Comparison of ENCODE assay signal across 1 cellular context in the genomic region with DNA sequence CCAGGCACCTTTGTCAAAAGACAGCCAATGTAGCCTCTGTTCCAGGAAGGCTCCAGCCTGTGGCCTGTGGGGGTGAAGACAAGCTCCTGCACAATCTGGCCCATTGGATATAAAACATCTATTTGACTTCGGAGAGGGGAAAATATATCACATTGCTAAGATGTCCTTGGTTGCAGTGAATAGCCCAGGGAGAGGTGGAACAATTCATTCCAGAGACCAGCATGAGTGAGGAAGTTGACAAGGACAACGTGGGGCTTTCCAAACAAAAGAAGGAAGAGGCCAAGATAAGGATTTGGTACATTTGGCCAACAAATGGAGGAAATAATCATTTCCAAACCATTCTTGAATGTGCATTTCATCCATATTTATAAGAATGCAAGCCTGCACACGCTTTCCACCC.
TF ChIP-seq lines count a peak whose summit lies in the region.

No MANE protein-coding gene starts in this region.

TF ChIP-seq in HepG2, 621 proteins besides CTCF, POLR2A, EP300 and RAD21 (continued from another document):
- TF ChIP-seq, protein P1, sequence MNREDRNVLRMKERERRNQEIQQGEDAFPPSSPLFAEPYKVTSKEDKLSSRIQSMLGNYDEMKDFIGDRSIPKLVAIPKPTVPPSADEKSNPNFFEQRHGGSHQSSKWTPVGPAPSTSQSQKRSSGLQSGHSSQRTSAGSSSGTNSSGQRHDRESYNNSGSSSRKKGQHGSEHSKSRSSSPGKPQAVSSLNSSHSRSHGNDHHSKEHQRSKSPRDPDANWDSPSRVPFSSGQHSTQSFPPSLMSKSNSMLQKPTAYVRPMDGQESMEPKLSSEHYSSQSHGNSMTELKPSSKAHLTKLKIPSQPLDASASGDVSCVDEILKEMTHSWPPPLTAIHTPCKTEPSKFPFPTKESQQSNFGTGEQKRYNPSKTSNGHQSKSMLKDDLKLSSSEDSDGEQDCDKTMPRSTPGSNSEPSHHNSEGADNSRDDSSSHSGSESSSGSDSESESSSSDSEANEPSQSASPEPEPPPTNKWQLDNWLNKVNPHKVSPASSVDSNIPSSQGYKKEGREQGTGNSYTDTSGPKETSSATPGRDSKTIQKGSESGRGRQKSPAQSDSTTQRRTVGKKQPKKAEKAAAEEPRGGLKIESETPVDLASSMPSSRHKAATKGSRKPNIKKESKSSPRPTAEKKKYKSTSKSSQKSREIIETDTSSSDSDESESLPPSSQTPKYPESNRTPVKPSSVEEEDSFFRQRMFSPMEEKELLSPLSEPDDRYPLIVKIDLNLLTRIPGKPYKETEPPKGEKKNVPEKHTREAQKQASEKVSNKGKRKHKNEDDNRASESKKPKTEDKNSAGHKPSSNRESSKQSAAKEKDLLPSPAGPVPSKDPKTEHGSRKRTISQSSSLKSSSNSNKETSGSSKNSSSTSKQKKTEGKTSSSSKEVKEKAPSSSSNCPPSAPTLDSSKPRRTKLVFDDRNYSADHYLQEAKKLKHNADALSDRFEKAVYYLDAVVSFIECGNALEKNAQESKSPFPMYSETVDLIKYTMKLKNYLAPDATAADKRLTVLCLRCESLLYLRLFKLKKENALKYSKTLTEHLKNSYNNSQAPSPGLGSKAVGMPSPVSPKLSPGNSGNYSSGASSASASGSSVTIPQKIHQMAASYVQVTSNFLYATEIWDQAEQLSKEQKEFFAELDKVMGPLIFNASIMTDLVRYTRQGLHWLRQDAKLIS (CRISPR knock-in tag; IDR thresholded peaks at IDR 0.05), result no peak
- TF ChIP-seq SOX5 (CRISPR knock-in tag; IDR thresholded peaks at IDR 0.05; ENCODE audit: borderline replicate concordance) (0 out of 2 replicates have a peak, but pooled peaks have one; percentile 10), DPF2 (CRISPR knock-in tag; IDR thresholded peaks at IDR 0.05; ENCODE audit: borderline replicate concordance, low read depth) (no peak), POGZ (CRISPR knock-in tag; IDR thresholded peaks at IDR 0.05) (0 out of 2 replicates have a peak, but pooled peaks have one; percentile 17)
- TF ChIP-seq, protein P2, sequence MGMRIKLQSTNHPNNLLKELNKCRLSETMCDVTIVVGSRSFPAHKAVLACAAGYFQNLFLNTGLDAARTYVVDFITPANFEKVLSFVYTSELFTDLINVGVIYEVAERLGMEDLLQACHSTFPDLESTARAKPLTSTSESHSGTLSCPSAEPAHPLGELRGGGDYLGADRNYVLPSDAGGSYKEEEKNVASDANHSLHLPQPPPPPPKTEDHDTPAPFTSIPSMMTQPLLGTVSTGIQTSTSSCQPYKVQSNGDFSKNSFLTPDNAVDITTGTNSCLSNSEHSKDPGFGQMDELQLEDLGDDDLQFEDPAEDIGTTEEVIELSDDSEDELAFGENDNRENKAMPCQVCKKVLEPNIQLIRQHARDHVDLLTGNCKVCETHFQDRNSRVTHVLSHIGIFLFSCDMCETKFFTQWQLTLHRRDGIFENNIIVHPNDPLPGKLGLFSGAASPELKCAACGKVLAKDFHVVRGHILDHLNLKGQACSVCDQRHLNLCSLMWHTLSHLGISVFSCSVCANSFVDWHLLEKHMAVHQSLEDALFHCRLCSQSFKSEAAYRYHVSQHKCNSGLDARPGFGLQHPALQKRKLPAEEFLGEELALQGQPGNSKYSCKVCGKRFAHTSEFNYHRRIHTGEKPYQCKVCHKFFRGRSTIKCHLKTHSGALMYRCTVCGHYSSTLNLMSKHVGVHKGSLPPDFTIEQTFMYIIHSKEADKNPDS (CRISPR knock-in tag; IDR thresholded peaks at IDR 0.05), result no peak
- TF ChIP-seq, protein P3, sequence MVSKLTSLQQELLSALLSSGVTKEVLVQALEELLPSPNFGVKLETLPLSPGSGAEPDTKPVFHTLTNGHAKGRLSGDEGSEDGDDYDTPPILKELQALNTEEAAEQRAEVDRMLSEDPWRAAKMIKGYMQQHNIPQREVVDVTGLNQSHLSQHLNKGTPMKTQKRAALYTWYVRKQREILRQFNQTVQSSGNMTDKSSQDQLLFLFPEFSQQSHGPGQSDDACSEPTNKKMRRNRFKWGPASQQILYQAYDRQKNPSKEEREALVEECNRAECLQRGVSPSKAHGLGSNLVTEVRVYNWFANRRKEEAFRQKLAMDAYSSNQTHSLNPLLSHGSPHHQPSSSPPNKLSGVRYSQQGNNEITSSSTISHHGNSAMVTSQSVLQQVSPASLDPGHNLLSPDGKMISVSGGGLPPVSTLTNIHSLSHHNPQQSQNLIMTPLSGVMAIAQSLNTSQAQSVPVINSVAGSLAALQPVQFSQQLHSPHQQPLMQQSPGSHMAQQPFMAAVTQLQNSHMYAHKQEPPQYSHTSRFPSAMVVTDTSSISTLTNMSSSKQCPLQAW (CRISPR knock-in tag; IDR thresholded peaks at IDR 0.05), result 0 out of 2 replicates have a peak, but pooled peaks have one; percentile 23
